In the genomic region with DNA sequence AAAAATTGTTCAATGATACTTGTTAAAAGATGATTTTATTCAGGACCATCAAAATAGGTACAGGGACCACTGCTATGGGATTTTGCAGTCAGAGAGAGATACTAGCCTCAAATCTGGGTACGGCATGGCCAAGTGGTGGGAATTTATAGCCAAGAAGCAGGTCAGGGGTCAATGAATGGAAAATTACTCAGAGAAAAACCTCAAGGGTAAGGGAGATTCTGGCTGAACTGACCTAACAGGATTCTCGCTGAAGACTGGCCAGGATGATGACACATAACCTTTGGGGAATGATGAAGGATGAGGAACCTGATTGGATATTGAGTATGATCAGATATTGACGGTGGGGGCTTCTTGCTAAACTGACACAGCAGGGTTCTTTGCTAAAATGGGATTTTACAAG, we compare ENCODE assay signal across 11 cellular contexts. TPM values are rescaled to one million over a fixed set of nuclear protein-coding genes. Genes with fewer than 3 reads are reported as not detected.
DNase-seq lines count a peak whose midpoint lies in the region; ATAC-seq, FAIRE-seq and TF ChIP-seq lines count a peak whose summit lies in the region.
"Had no signal": no experiment of that assay in that cellular context is flagged by ENCODE, and none has a peak within 500 bp of the region (broad histone marks: within the 10 kb centered on the region; RNA-seq: fewer than 3 reads in every experiment).

No MANE protein-coding gene starts in this region.

- TF ChIP-seq CTCF in AG10803 (conservative IDR thresholded peaks at IDR 0.05; ENCODE audit: low read length): no peak
- TF ChIP-seq CTCF in bronchial epithelial cell (IDR thresholded peaks at IDR 0.05; ENCODE audit: insufficient read depth, low read length, severe bottlenecking): no peak

- H3K4me3 ChIP-seq in AG10803 (ENCODE audit: low read length) (no peak overlapping the region), bronchial epithelial cell (ENCODE audit: low read depth, low read length) (no peak overlapping the region)
- H3K4me3 ChIP-seq: ascending aorta had no signal

- H3K36me3 ChIP-seq in bronchial epithelial cell (ENCODE audit: control insufficient read depth, insufficient read depth, low read length): no peaks in the 10 kb centered on the region
- H3K36me3 ChIP-seq: ascending aorta had no signal

- no peaks in the 10 kb centered on the region for H3K27me3 ChIP-seq in bronchial epithelial cell (ENCODE audit: control insufficient read depth, insufficient read depth, low read length)
- H3K27me3 ChIP-seq: ascending aorta had no signal

- peak; percentile 20 for DNase-seq in AG10803 (ENCODE audit: low read depth)
- DNase-seq in bronchial epithelial cell (ENCODE audit: low read depth): peak; percentile 70
- DNase-seq in myocyte (ENCODE audit: low read depth): peak; percentile 29
- no peak for DNase-seq in NCI-H1105 treated with DMSO at 0.1 percent for 48 hours (lab: John Stamatoyannopoulos, UW)
- DNase-seq in HK-2 (ENCODE audit: unreplicated experiment): no peak
- DNase-seq in NCI-H1417 treated with DMSO at 0.1 percent for 48 hours (lab: John Stamatoyannopoulos, UW): no peak

- peak; percentile 6 for ATAC-seq in HG03442 (IDR thresholded peaks at IDR 0.05; ENCODE audit: unreplicated experiment)
- no peak for ATAC-seq in GM19397 (IDR thresholded peaks at IDR 0.05; ENCODE audit: unreplicated experiment)

- no peak for FAIRE-seq in bronchial epithelial cell (lab: Jason Lieb, UNC)
- FAIRE-seq: GM12891, HTR-8/SVneo had no signal

RNA-seq across cellular contexts. Expression of a gene that starts 32.7 kb away (rescaled TPM):
- 1.8 and 2.1 TPM in 2 replicates for total RNA-seq in bronchial epithelial cell
- 0.26 TPM in 1 of 2 replicates, not detected in the other for total RNA-seq in myocyte
- polyA plus RNA-seq in myocyte (2012): 0.73 TPM
- total RNA-seq: ascending aorta had no signal

RNA-seq across cellular contexts. Expression of a gene that starts 32.8 kb away (rescaled TPM):
- total RNA-seq in bronchial epithelial cell (29.5 and 49.7 TPM in 2 replicates), myocyte (61.2 and 64.4 TPM in 2 replicates)
- 19.2 TPM for polyA plus RNA-seq in myocyte (2012)

RNA-seq across cellular contexts. Expression of a gene that starts 33.6 kb away (rescaled TPM):
- total RNA-seq in bronchial epithelial cell: 13.7 and 14.3 TPM in 2 replicates
- 23.4 and 29.4 TPM in 2 replicates for total RNA-seq in myocyte
- 16.0 TPM for polyA plus RNA-seq in myocyte (2012)

Comparison
In these comparisons a context has a peak if more than half of its experiments do, and no peak if none do; other contexts are left out.
1. DNase-seq: peak in AG10803 (single experiment), bronchial epithelial cell (single experiment) and myocyte (single experiment); none in NCI-H1105 treated with DMSO at 0.1 percent for 48 hours (single experiment), HK-2 (single experiment) and NCI-H1417 treated with DMSO at 0.1 percent for 48 hours (single experiment).